ENCODE assay signal across 34 cellular contexts in genomic region chr11:36750349-36750748, GRCh38.
DNase-seq lines count a peak whose midpoint lies in the region; ATAC-seq and TF ChIP-seq lines count a peak whose summit lies in the region.
"Had no signal": no experiment of that assay in that cellular context is flagged by ENCODE, and none has a peak within 500 bp of the region (broad histone marks: within the 10 kb centered on the region; RNA-seq: fewer than 3 reads in every experiment).

No MANE protein-coding gene starts in this region.

- no peaks in the 10 kb centered on the region for H3K36me3 ChIP-seq in GM23248 (ENCODE audit: low read depth)
- H3K36me3 ChIP-seq: BLaER1, heart left ventricle, left ventricle myocardium inferior, neutrophil, right lobe of liver, SJSA1, upper lobe of right lung had no signal

- peaks cover 3% of the 10 kb centered on the region for H3K27me3 ChIP-seq in GM23248 (replicated peaks; ENCODE audit: insufficient read depth)
- H3K27me3 ChIP-seq: BLaER1, foreskin keratinocyte, right lobe of liver had no signal

- H3K4me1 ChIP-seq in GM23248 (ENCODE audit: insufficient read depth) = no peaks in the 10 kb centered on the region; the same call in 1 of the 2 replicates
- H3K4me1 ChIP-seq: BLaER1, heart left ventricle, left ventricle myocardium inferior, SJSA1, upper lobe of right lung had no signal

- no peaks in the 10 kb centered on the region for H3K79me2 ChIP-seq in GM23248 (ENCODE audit: insufficient read depth)

- TF ChIP-seq CTCF in fibroblast of mammary gland (conservative IDR thresholded peaks at IDR 0.05; ENCODE audit: control insufficient read depth, insufficient read depth, low read depth, low read length) = no peak

- WGBS in GM23248 (ENCODE audit: low coverage in 1 of 2, low lambda C conversion rate in 2 of 2, missing lambda C conversion rate in 2 of 2), 2 experiments = 6 to 25% methylated on average over 1 of the region's 1 CpG

- H3K9me3 ChIP-seq in GM23248 (ENCODE audit: low read depth) = no peaks in the 10 kb centered on the region
- H3K9me3 ChIP-seq: BLaER1, heart left ventricle, left ventricle myocardium inferior, neutrophil, right lobe of liver, SJSA1, upper lobe of right lung had no signal

- DNase-seq in AG08395 (ENCODE audit: low spot score) (peak; percentile 6), GM23248 (peak; percentile 9), fibroblast of mammary gland (ENCODE audit: low read depth) (peak; percentile 6), DMS79 treated with DMSO at 0.1 percent for 48 hours (lab: John Stamatoyannopoulos, UW) (no peak), kidney glomerular epithelial cell (lab: John Stamatoyannopoulos, UW) (no peak)
- DNase-seq: ACHN; activated CD4-positive, alpha-beta T cell treated with anti-CD3 and anti-CD28 coated beads, Interleukin-2, amount 50 U/mL, for 1 hour; activated CD8-positive, alpha-beta memory T cell treated with anti-CD3 and anti-CD28 coated beads, Interleukin-2, amount 50 U/mL, for 48 hours; anterior cingulate cortex; cortex of kidney; DMS153; effector memory CD8-positive, alpha-beta T cell; foreskin keratinocyte; GF-D8; heart left ventricle; HFFc6; immature natural killer cell; left ventricle myocardium inferior; NCI-H1105; NCI-H187 treated with DMSO at 0.1 percent for 48 hours; NCI-H526; right lobe of liver; stimulated activated CD4-positive, alpha-beta T cell treated with anti-CD3 and anti-CD28 coated beads, Interleukin-12 subunit alpha, Interleukin-12 subunit beta, amount 100 ng/mL, for 4 hours; stimulated activated CD4-positive, alpha-beta T cell treated with anti-CD3 and anti-CD28 coated beads, Interleukin-4, amount 100 ng/mL, for 24 hours; upper lobe of right lung had no signal

- H3K4me2 ChIP-seq in GM23248 (ENCODE audit: unreplicated experiment) = no peak overlapping the region
- H3K4me2 ChIP-seq: BLaER1 had no signal

- no peak overlapping the region for H3K9ac ChIP-seq in GM23248
- H3K9ac ChIP-seq: BLaER1 had no signal

- no peaks in the 10 kb centered on the region for H3K9me2 ChIP-seq in GM23248 (ENCODE audit: insufficient read depth)

- H3K4me3 ChIP-seq in GM23248 (no peak overlapping the region), fibroblast of mammary gland (ENCODE audit: control insufficient read depth, low read depth, low read length) (no peak overlapping the region)
- H3K4me3 ChIP-seq: BLaER1, heart left ventricle, left ventricle myocardium inferior, right lobe of liver, SJSA1, upper lobe of right lung had no signal

- H2AFZ ChIP-seq in GM23248 = no peak overlapping the region

- ATAC-seq in HG03521 (IDR thresholded peaks at IDR 0.05; ENCODE audit: unreplicated experiment) = no peak
- ATAC-seq in HG03025 (IDR thresholded peaks at IDR 0.05; ENCODE audit: low FRiP score, unreplicated experiment) = no peak
- ATAC-seq: activated naive CD4-positive, alpha-beta T cell treated with anti-CD3 and anti-CD28 coated beads, Interleukin-2, amount 50 U/mL, for 72 hours; effector memory CD8-positive, alpha-beta T cell; foreskin keratinocyte; heart left ventricle; right lobe of liver; stimulated activated effector memory CD8-positive, alpha-beta T cell treated with anti-CD3 and anti-CD28 coated beads, Interleukin-12 subunit alpha, Interleukin-12 subunit beta, amount 100 ng/mL, for 72 hours; upper lobe of right lung had no signal

- H3K27ac ChIP-seq in GM23248 = no peak overlapping the region
- H3K27ac ChIP-seq: BLaER1, foreskin keratinocyte, heart left ventricle, HL-60, left ventricle myocardium inferior, neutrophil, right lobe of liver, SJSA1, upper lobe of right lung had no signal

- no peaks in the 10 kb centered on the region for H3F3A ChIP-seq in GM23248 (ENCODE audit: insufficient read depth)

- H4K20me1 ChIP-seq in GM23248 (ENCODE audit: insufficient read depth) = no peaks in the 10 kb centered on the region
- H4K20me1 ChIP-seq: BLaER1 had no signal

- in situ Hi-C loops in GM23248 (cut with MboI) = no loop called here

TF ChIP-seq in PFSK-1, 5 proteins besides CTCF, POLR2A, EP300 and RAD21:
- TF ChIP-seq TAF1 (IDR thresholded peaks at IDR 0.05; ENCODE audit: borderline replicate concordance, insufficient read depth, low read length) (no peak), FOXP2 (optimal IDR thresholded peaks at IDR 0.05; ENCODE audit: borderline replicate concordance, extremely low read depth, extremely low read length, insufficient read depth) (peak; percentile 45), POLR2AphosphoS5 (IDR thresholded peaks at IDR 0.05; ENCODE audit: low read depth, low read length) (no peak), SIN3A (IDR thresholded peaks at IDR 0.05; ENCODE audit: borderline replicate concordance, insufficient read depth, low read length) (no peak)
- TF ChIP-seq, protein P1, sequence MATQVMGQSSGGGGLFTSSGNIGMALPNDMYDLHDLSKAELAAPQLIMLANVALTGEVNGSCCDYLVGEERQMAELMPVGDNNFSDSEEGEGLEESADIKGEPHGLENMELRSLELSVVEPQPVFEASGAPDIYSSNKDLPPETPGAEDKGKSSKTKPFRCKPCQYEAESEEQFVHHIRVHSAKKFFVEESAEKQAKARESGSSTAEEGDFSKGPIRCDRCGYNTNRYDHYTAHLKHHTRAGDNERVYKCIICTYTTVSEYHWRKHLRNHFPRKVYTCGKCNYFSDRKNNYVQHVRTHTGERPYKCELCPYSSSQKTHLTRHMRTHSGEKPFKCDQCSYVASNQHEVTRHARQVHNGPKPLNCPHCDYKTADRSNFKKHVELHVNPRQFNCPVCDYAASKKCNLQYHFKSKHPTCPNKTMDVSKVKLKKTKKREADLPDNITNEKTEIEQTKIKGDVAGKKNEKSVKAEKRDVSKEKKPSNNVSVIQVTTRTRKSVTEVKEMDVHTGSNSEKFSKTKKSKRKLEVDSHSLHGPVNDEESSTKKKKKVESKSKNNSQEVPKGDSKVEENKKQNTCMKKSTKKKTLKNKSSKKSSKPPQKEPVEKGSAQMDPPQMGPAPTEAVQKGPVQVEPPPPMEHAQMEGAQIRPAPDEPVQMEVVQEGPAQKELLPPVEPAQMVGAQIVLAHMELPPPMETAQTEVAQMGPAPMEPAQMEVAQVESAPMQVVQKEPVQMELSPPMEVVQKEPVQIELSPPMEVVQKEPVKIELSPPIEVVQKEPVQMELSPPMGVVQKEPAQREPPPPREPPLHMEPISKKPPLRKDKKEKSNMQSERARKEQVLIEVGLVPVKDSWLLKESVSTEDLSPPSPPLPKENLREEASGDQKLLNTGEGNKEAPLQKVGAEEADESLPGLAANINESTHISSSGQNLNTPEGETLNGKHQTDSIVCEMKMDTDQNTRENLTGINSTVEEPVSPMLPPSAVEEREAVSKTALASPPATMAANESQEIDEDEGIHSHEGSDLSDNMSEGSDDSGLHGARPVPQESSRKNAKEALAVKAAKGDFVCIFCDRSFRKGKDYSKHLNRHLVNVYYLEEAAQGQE (IDR thresholded peaks at IDR 0.05; ENCODE audit: insufficient read depth in 1 of 2, low read depth in 2 of 2, low read length in 2 of 2) = no peak

Comparison
In these comparisons a context has a peak if more than half of its experiments do, and no peak if none do; other contexts are left out.
1. DNase-seq: peak in AG08395 (single experiment), GM23248 (single experiment) and fibroblast of mammary gland (single experiment); none in DMS79 treated with DMSO at 0.1 percent for 48 hours (single experiment) and kidney glomerular epithelial cell (single experiment).